9 cellular contexts compared by ENCODE assay signal in genomic region chr6:135667694-135668455, GRCh38.
DNase-seq lines count a peak whose midpoint lies in the region; ATAC-seq, FAIRE-seq and TF ChIP-seq lines count a peak whose summit lies in the region.
"Had no signal": no experiment of that assay in that cellular context is flagged by ENCODE, and none has a peak within 500 bp of the region (broad histone marks: within the 10 kb centered on the region; RNA-seq: fewer than 3 reads in every experiment).

No MANE protein-coding gene starts in this region.

- no peak overlapping the region for H3K27ac ChIP-seq in ACC112 (ENCODE audit: low read depth, low read length)

- no peaks in the 10 kb centered on the region; the same call in 1 of the 2 replicates for H3K27me3 ChIP-seq in ACC112 (ENCODE audit: insufficient read depth, low read length)
- no peaks in the 10 kb centered on the region for H3K27me3 ChIP-seq in bronchial epithelial cell (ENCODE audit: control insufficient read depth, insufficient read depth, low read length)

- 0 out of 2 replicates have a peak overlapping the region, but pooled peaks have one; percentile 29 for H3K4me3 ChIP-seq in ACC112 (ENCODE audit: low read depth, low read length)
- H3K4me3 ChIP-seq in bronchial epithelial cell (ENCODE audit: low read depth, low read length): no peak overlapping the region

- ATAC-seq in HG02588 (IDR thresholded peaks at IDR 0.05; ENCODE audit: unreplicated experiment): no peak

- H3K79me2 ChIP-seq in ACC112 (ENCODE audit: control insufficient read depth, insufficient read depth, low read length, unreplicated experiment): no peaks in the 10 kb centered on the region

- no peak for TF ChIP-seq CTCF in bronchial epithelial cell (IDR thresholded peaks at IDR 0.05; ENCODE audit: insufficient read depth, low read length, severe bottlenecking)

- no peaks in the 10 kb centered on the region for H3K36me3 ChIP-seq in ACC112 (ENCODE audit: insufficient read depth, low read length)
- no peaks in the 10 kb centered on the region for H3K36me3 ChIP-seq in bronchial epithelial cell (ENCODE audit: control insufficient read depth, insufficient read depth, low read length)

- FAIRE-seq in bronchial epithelial cell (lab: Jason Lieb, UNC): no peak

- H2AFZ ChIP-seq in ACC112 (ENCODE audit: low read length, unreplicated experiment): peak overlapping the region; percentile 98

- DNase-seq in LHCN-M2 (ENCODE audit: low read depth): peak; percentile 65
- DNase-seq in bronchial epithelial cell (ENCODE audit: low read depth): peak; percentile 37
- DNase-seq in left kidney (ENCODE audit: low read depth, low spot score): peak; percentile 52
- DNase-seq in activated CD4-positive, alpha-beta T cell treated with anti-CD3 and anti-CD28 coated beads for 48 hours: no peak
- no peak for DNase-seq in ACHN
- no peak for DNase-seq in pons (ENCODE audit: low spot score)
- DNase-seq: activated effector memory CD4-positive, alpha-beta T cell treated with anti-CD3 and anti-CD28 coated beads, Interleukin-2, amount 50 U/mL, for 16 hours had no signal

- no peaks in the 10 kb centered on the region for H3K4me1 ChIP-seq in ACC112 (ENCODE audit: control insufficient read depth, insufficient read depth, low read length, unreplicated experiment)

- in situ Hi-C loops in ACHN (cut with HindIII; ENCODE audit: low pct_ligation_motif_present, low pct_unique_long_range_greater_than_20kb, low sequenced_read_pairs): no loop called here

Comparison
In these comparisons a context has a peak if more than half of its experiments do, and no peak if none do; other contexts are left out.
1. DNase-seq: peak in LHCN-M2 (single experiment), bronchial epithelial cell (single experiment) and left kidney (single experiment); none in activated CD4-positive, alpha-beta T cell treated with anti-CD3 and anti-CD28 coated beads for 48 hours (single experiment), ACHN (single experiment) and pons (single experiment).